14 cellular contexts compared by ENCODE assay signal in the genomic region with DNA sequence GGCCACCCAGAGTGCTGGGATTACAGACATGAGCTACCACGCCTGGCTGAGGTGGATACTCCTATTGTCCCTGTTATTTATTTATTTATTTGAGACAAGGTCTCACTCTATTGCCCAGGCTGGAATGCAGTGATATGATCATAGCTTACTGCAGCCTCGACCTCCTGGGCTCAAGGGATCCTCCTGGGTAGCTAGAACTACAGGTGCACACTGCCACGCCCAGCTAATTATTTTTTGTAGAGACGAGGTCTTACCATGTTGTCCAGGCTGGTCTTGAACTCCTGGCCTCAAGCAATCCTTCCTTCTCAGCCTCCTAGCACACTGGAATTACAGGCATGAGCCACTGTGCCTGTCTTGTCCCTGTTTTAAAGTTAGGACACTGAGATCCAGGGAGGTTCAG. TPM values are rescaled to one million over a fixed set of nuclear protein-coding genes. Genes with fewer than 3 reads are reported as not detected.
A peak's percentile ranks its signal among the peaks of the same experiment; 100 is the strongest.
DNase-seq lines count a peak whose midpoint lies in the region; ATAC-seq and TF ChIP-seq lines count a peak whose summit lies in the region.
"Had no signal": no experiment of that assay in that cellular context is flagged by ENCODE, and none has a peak within 500 bp of the region (broad histone marks: within the 10 kb centered on the region; RNA-seq: fewer than 3 reads in every experiment).

No MANE protein-coding gene starts in this region.

- H3K79me2 ChIP-seq in GM23248 (ENCODE audit: insufficient read depth): peaks cover 61% of the 10 kb centered on the region

- H3K27ac ChIP-seq in heart left ventricle (peak overlapping the region in 11 of 12 donors; percentile 62 to 95 (median 76)), right cardiac atrium (ENCODE audit: low read length) (no peak overlapping the region), Peyer's patch (peak overlapping the region in 3 of 4 donors; percentile 47 to 82 (median 71)), dorsolateral prefrontal cortex (peak overlapping the region in 33 of 59 donors; percentile 1 to 99 (median 59)), tibial artery (peak overlapping the region; percentile 75 to 79), GM23248 (no peak overlapping the region)

- no peaks in the 10 kb centered on the region for H3K9me3 ChIP-seq in heart left ventricle
- no peaks in the 10 kb centered on the region for H3K9me3 ChIP-seq in right cardiac atrium (ENCODE audit: control insufficient read depth, low read length)
- H3K9me3 ChIP-seq in Peyer's patch: no peaks in the 10 kb centered on the region
- H3K9me3 ChIP-seq in tibial artery: no peaks in the 10 kb centered on the region
- no peaks in the 10 kb centered on the region for H3K9me3 ChIP-seq in GM23248 (ENCODE audit: low read depth)
- H3K9me3 ChIP-seq: upper lobe of left lung had no signal

- no peak overlapping the region for H3K9ac ChIP-seq in GM23248

- H4K20me1 ChIP-seq in GM23248 (ENCODE audit: insufficient read depth): no peaks in the 10 kb centered on the region

- H3F3A ChIP-seq in GM23248 (ENCODE audit: insufficient read depth): no peaks in the 10 kb centered on the region

- no peak for TF ChIP-seq POLR2A in heart left ventricle (IDR thresholded peaks at IDR 0.05)
- TF ChIP-seq POLR2A in Peyer's patch (IDR thresholded peaks at IDR 0.05): no peak

- no peaks in the 10 kb centered on the region for H3K36me3 ChIP-seq in heart left ventricle
- H3K36me3 ChIP-seq in Peyer's patch: no peaks in the 10 kb centered on the region
- no peaks in the 10 kb centered on the region for H3K36me3 ChIP-seq in tibial artery
- no peaks in the 10 kb centered on the region for H3K36me3 ChIP-seq in GM23248 (ENCODE audit: low read depth)
- H3K36me3 ChIP-seq: upper lobe of left lung had no signal

- H3K27me3 ChIP-seq in heart left ventricle (no peaks in the 10 kb centered on the region), right cardiac atrium (ENCODE audit: control insufficient read depth, insufficient read depth) (no peaks in the 10 kb centered on the region), Peyer's patch (no peaks in the 10 kb centered on the region), dorsolateral prefrontal cortex (no peaks in the 10 kb centered on the region), tibial artery (no peaks in the 10 kb centered on the region), GM23248 (replicated peaks; ENCODE audit: insufficient read depth) (no peaks in the 10 kb centered on the region)
- H3K27me3 ChIP-seq: upper lobe of left lung had no signal

- H3K4me2 ChIP-seq in GM23248 (ENCODE audit: unreplicated experiment): no peak overlapping the region

- WGBS in heart left ventricle, 4 donors: 70 to 89% (median 80%) methylated on average over 4 of the region's 4 CpGs
- WGBS in right cardiac atrium: 87% methylated on average over 4 of the region's 4 CpGs
- 96 to 97% methylated on average over 4 of the region's 4 CpGs for WGBS in GM23248 (ENCODE audit: low coverage in 1 of 2, low lambda C conversion rate in 2 of 2, missing lambda C conversion rate in 2 of 2), 2 experiments

- intact Hi-C loops in heart left ventricle (cut with DNase I) (loop anchor here in 2 of 10 donors (5.0 to 10.0 kb wide), 2 partner anchors 64 to 146 kb away; no protein-coding TSS in a partner anchor), right cardiac atrium (cut with DNase I) (loop anchor here in 1 of 4 donors (10.0 kb wide), 1 partner anchor 266 kb away; a partner anchor contains a TSS), dorsolateral prefrontal cortex (cut with DNase I) (no loop called here), tibial artery (cut with DNase I; ENCODE audit: low total_unique reads) (loop anchor here (5.0 kb wide), 1 partner anchor 259 kb away; no protein-coding TSS in a partner anchor)

- no peaks in the 10 kb centered on the region for H3K9me2 ChIP-seq in GM23248 (ENCODE audit: insufficient read depth)

- ATAC-seq in heart left ventricle (no peak), right cardiac atrium (no peak)

- no peak overlapping the region for H2AFZ ChIP-seq in GM23248

- H3K4me1 ChIP-seq in heart left ventricle: peaks cover 11 to 94% (median 76%) of the 10 kb centered on the region in 12 donors
- peaks cover 19% of the 10 kb centered on the region for H3K4me1 ChIP-seq in right cardiac atrium (ENCODE audit: control insufficient read depth, insufficient read depth, low read length)
- H3K4me1 ChIP-seq in Peyer's patch: peaks cover 11 to 44% (median 25%) of the 10 kb centered on the region in 4 donors
- peaks cover 0 to 92% (median 53%) of the 10 kb centered on the region in 4 donors for H3K4me1 ChIP-seq in tibial artery
- peaks cover 22% of the 10 kb centered on the region for H3K4me1 ChIP-seq in GM23248 (ENCODE audit: insufficient read depth)

- in situ Hi-C loops in GM23248 (cut with MboI): no loop called here

- TF ChIP-seq CTCF in heart left ventricle (IDR thresholded peaks at IDR 0.05): no peak
- no peak for TF ChIP-seq CTCF in Peyer's patch (IDR thresholded peaks at IDR 0.05)
- TF ChIP-seq CTCF in dorsolateral prefrontal cortex (IDR thresholded peaks at IDR 0.05 in 54 of 56, conservative IDR thresholded peaks at IDR 0.05 in 2 of 56; ENCODE audit: low read depth in 1 of 56, partially characterized antibody in 56 of 56): no peak
- no peak for TF ChIP-seq CTCF in tibial artery (IDR thresholded peaks at IDR 0.05)

- H3K4me3 ChIP-seq in heart left ventricle: no peak overlapping the region
- H3K4me3 ChIP-seq in right cardiac atrium (ENCODE audit: low read length): no peak overlapping the region
- no peak overlapping the region for H3K4me3 ChIP-seq in Peyer's patch
- no peak overlapping the region for H3K4me3 ChIP-seq in dorsolateral prefrontal cortex
- H3K4me3 ChIP-seq in tibial artery: no peak overlapping the region
- no peak overlapping the region for H3K4me3 ChIP-seq in GM23248
- H3K4me3 ChIP-seq: upper lobe of left lung had no signal

- DNase-seq in heart left ventricle: no peak
- no peak for DNase-seq in right cardiac atrium
- DNase-seq in Peyer's patch: no peak
- no peak for DNase-seq in dorsolateral prefrontal cortex
- no peak for DNase-seq in tibial artery
- DNase-seq in NCI-H146 (lab: John Stamatoyannopoulos, UW): no peak
- DNase-seq in GM23248: no peak
- no peak for DNase-seq in nucleus accumbens (lab: John Stamatoyannopoulos, UW)
- DNase-seq: DMS53; MV-4-11; NCI-H2171; stimulated activated CD4-positive, alpha-beta T cell treated with anti-CD3 and anti-CD28 coated beads, Interleukin-1b, Interleukin-23, amount 100 ng/mL, for 48 hours; stimulated activated CD8-positive, alpha-beta memory T cell treated with anti-CD3 and anti-CD28 coated beads, Interleukin-4, amount 100 ng/mL, for 48 hours had no signal

RNA-seq across cellular contexts. Expression of a gene that starts 5.2 kb away (rescaled TPM):
- total RNA-seq in heart left ventricle (10 to 100 TPM in 8 of 9 donors, 1 to 10 TPM in 1; 9.9 to 17.4 (median 13.3) TPM), right cardiac atrium (10 to 100 TPM in 1 of 4 donors, 1 to 10 TPM in 3; 7.6 to 10.2 (median 9.2) TPM), Peyer's patch (10 to 100 TPM; 20.1 to 24.5 (median 22.7) TPM), dorsolateral prefrontal cortex (10 to 100 TPM in 112 of 120 experiments, 1 to 10 TPM in 8; 6.1 to 62.3 (median 19.3) TPM)
- polyA plus RNA-seq in heart left ventricle (10 to 100 TPM in 1 of 2 donors, 1 to 10 TPM in 1; 9.0 to 15.4 TPM), right cardiac atrium (6.0 TPM), GM23248 (2016; fragmentation: Nextera tagmentation; extraction: Ambion mirVana) (26.9 and 29.5 TPM in 2 replicates)
- total RNA-seq in GM23248 (2014; rRNA removed; shearing (Covaris generic)): 22.5 and 23.6 TPM in 2 replicates

Comparison
In these comparisons a context has a peak if more than half of its experiments do, and no peak if none do; other contexts are left out.
1. H3K27ac ChIP-seq: peak in heart left ventricle (11 of 12), Peyer's patch (3 of 4), dorsolateral prefrontal cortex (33 of 59) and tibial artery (2 of 2); none in right cardiac atrium (single experiment) and GM23248 (single experiment).